23 cellular contexts compared by ENCODE assay signal in the genomic region with DNA sequence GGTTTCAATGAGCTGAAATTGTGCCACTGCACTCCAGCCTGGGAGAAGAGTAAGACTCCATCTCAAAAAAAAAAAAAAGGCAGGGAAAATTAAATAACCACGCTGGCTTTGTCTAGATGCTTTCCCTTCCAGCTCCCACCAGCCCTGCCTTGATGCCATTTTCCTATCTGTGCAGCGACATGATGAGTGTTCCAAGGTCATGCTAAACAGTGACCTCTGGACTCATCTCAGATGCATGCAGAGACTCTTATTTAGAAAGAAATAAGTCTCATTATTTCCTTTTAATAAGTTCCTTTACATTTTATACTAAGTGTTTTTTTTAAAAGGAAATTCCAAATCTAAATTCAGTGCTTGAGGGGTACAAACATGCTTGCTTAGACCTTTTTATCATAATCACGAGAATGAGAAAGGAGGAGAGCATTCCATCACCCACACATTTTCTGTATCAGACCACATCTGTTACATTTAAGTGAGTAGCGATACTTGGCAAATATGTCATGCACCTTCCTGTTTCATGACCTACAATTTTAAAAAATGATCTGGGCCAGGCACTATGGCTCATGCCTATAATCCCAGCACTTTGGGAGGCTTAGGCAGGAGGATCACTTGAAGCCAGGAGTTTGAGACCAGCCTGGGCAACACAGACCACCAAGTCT.
DNase-seq lines count a peak whose midpoint lies in the region; ATAC-seq, FAIRE-seq and TF ChIP-seq lines count a peak whose summit lies in the region.
"Had no signal": no experiment of that assay in that cellular context is flagged by ENCODE, and none has a peak within 500 bp of the region (broad histone marks: within the 10 kb centered on the region; RNA-seq: fewer than 3 reads in every experiment).

No MANE protein-coding gene starts in this region.

- DNase-seq in activated T-cell treated with anti-CD3 and anti-CD28 coated beads, Interleukin-2, amount 50 U/mL, for 72 hours = no peak
- DNase-seq in activated T-cell treated with anti-CD3 and anti-CD28 coated beads, Interleukin-2, amount 50 U/mL, for 24 hours = no peak
- DNase-seq in choroid plexus epithelial cell (ENCODE audit: low read depth) (peak; percentile 32), H54 (ENCODE audit: insufficient read length, low spot score) (no peak)
- no peak for DNase-seq in stimulated activated naive CD8-positive, alpha-beta T cell treated with anti-CD3 and anti-CD28 coated beads, Interleukin-15, Interleukin-2, amounts not matched to agents 100 U/mL and 50 U/mL, for 24 hours
- DNase-seq: CD4-positive, CD25-positive, alpha-beta regulatory T cell; DMS153; DND-41; H7; IMR-90; MM.1S; NCI-H2029; NCI-H446 treated with DMSO at 0.1 percent for 48 hours; NCI-H526; NCI-H82; PC-9; SJCRH30 had no signal

- peaks cover 0 to 3% of the 10 kb centered on the region in 2 donors for H3K36me3 Mint-ChIP-seq in activated T-cell treated with anti-CD3 and anti-CD28 coated beads, Interleukin-2, amount 50 U/mL, for 72 hours (ENCODE audit: insufficient read depth in 2 of 2)
- H3K36me3 Mint-ChIP-seq in activated T-cell treated with anti-CD3 and anti-CD28 coated beads, Interleukin-2, amount 50 U/mL, for 24 hours (ENCODE audit: low read depth) = no peaks in the 10 kb centered on the region
- H3K36me3 Mint-ChIP-seq in activated T-helper 17 cell treated with anti-CD3 and anti-CD28 coated beads, Interleukin-2, amount 50 U/mL, for 72 hours (ENCODE audit: low read depth) = no peaks in the 10 kb centered on the region
- H3K36me3 Mint-ChIP-seq: CD4-positive, CD25-positive, alpha-beta regulatory T cell had no signal

- H3K4me1 Mint-ChIP-seq in activated T-cell treated with anti-CD3 and anti-CD28 coated beads, Interleukin-2, amount 50 U/mL, for 72 hours (ENCODE audit: low read depth) = peaks cover 15% of the 10 kb centered on the region
- peaks cover 8% of the 10 kb centered on the region for H3K4me1 Mint-ChIP-seq in activated T-cell treated with anti-CD3 and anti-CD28 coated beads, Interleukin-2, amount 50 U/mL, for 24 hours (ENCODE audit: low read depth)
- no peaks in the 10 kb centered on the region for H3K4me1 Mint-ChIP-seq in activated T-helper 17 cell treated with anti-CD3 and anti-CD28 coated beads, Interleukin-2, amount 50 U/mL, for 72 hours
- H3K4me1 Mint-ChIP-seq: CD4-positive, CD25-positive, alpha-beta regulatory T cell had no signal

- no peak overlapping the region for H3K4me3 Mint-ChIP-seq in activated T-cell treated with anti-CD3 and anti-CD28 coated beads, Interleukin-2, amount 50 U/mL, for 72 hours
- no peak overlapping the region for H3K4me3 Mint-ChIP-seq in activated T-cell treated with anti-CD3 and anti-CD28 coated beads, Interleukin-2, amount 50 U/mL, for 24 hours
- no peak overlapping the region for H3K4me3 Mint-ChIP-seq in activated T-helper 17 cell treated with anti-CD3 and anti-CD28 coated beads, Interleukin-2, amount 50 U/mL, for 72 hours
- H3K4me3 Mint-ChIP-seq: CD4-positive, CD25-positive, alpha-beta regulatory T cell had no signal

- H3K27ac Mint-ChIP-seq in activated T-cell treated with anti-CD3 and anti-CD28 coated beads, Interleukin-2, amount 50 U/mL, for 72 hours = no peak overlapping the region
- H3K27ac Mint-ChIP-seq in activated T-cell treated with anti-CD3 and anti-CD28 coated beads, Interleukin-2, amount 50 U/mL, for 24 hours = no peak overlapping the region
- no peak overlapping the region for H3K27ac Mint-ChIP-seq in activated T-helper 17 cell treated with anti-CD3 and anti-CD28 coated beads, Interleukin-2, amount 50 U/mL, for 72 hours
- H3K27ac Mint-ChIP-seq: CD4-positive, CD25-positive, alpha-beta regulatory T cell had no signal

- peaks cover 38% of the 10 kb centered on the region for H3K27me3 Mint-ChIP-seq in activated T-cell treated with anti-CD3 and anti-CD28 coated beads, Interleukin-2, amount 50 U/mL, for 72 hours (ENCODE audit: low read depth)
- H3K27me3 Mint-ChIP-seq in activated T-cell treated with anti-CD3 and anti-CD28 coated beads, Interleukin-2, amount 50 U/mL, for 24 hours = peaks cover 16% of the 10 kb centered on the region
- peaks cover 6% of the 10 kb centered on the region for H3K27me3 Mint-ChIP-seq in activated T-helper 17 cell treated with anti-CD3 and anti-CD28 coated beads, Interleukin-2, amount 50 U/mL, for 72 hours

- H3K9me3 Mint-ChIP-seq in activated T-cell treated with anti-CD3 and anti-CD28 coated beads, Interleukin-2, amount 50 U/mL, for 72 hours = no peaks in the 10 kb centered on the region
- no peaks in the 10 kb centered on the region for H3K9me3 Mint-ChIP-seq in activated T-cell treated with anti-CD3 and anti-CD28 coated beads, Interleukin-2, amount 50 U/mL, for 24 hours
- H3K9me3 Mint-ChIP-seq in activated T-helper 17 cell treated with anti-CD3 and anti-CD28 coated beads, Interleukin-2, amount 50 U/mL, for 72 hours = no peaks in the 10 kb centered on the region
- H3K9me3 Mint-ChIP-seq: CD4-positive, CD25-positive, alpha-beta regulatory T cell had no signal

- no peak overlapping the region for H3K4me3 ChIP-seq in choroid plexus epithelial cell (ENCODE audit: low read depth, low read length)
- H3K4me3 ChIP-seq: BLaER1, PC-9, SJCRH30 had no signal

- TF ChIP-seq POLR2A in H54 (IDR thresholded peaks at IDR 0.05; ENCODE audit: low read depth, low read length) = no peak

- no peak for TF ChIP-seq CTCF in choroid plexus epithelial cell (conservative IDR thresholded peaks at IDR 0.05; ENCODE audit: low read depth, low read length)

- peak; percentile 41 to 53 for ATAC-seq in activated T-cell treated with anti-CD3 and anti-CD28 coated beads, Interleukin-2, amount 50 U/mL, for 72 hours (replicated peaks in 1 of 2)
- peak; percentile 81 for ATAC-seq in activated T-helper 17 cell treated with anti-CD3 and anti-CD28 coated beads, Interleukin-2, amount 50 U/mL, for 72 hours (replicated peaks)
- ATAC-seq in stimulated activated naive CD8-positive, alpha-beta T cell treated with anti-CD3 and anti-CD28 coated beads, Interleukin-15, Interleukin-2, amounts not matched to agents 100 U/mL and 50 U/mL, for 24 hours = peak; percentile 82
- no peak for ATAC-seq in GM21528 (IDR thresholded peaks at IDR 0.05; ENCODE audit: low FRiP score, unreplicated experiment)
- ATAC-seq: Right ventricle myocardium inferior had no signal

- FAIRE-seq in H54 (lab: Jason Lieb, UNC) = no peak
- FAIRE-seq: A204.1, GM18507 had no signal
